ENCODE assay signal across 21 cellular contexts in genomic region chr17:55219939-55220338, GRCh38. TPM values are rescaled to one million over a fixed set of nuclear protein-coding genes. Genes with fewer than 3 reads are reported as not detected.
"Had no signal": no experiment of that assay in that cellular context is flagged by ENCODE, and none has a peak within 500 bp of the region (broad histone marks: within the 10 kb centered on the region; RNA-seq: fewer than 3 reads in every experiment).

No MANE protein-coding gene starts in this region.

- H3K4me3 ChIP-seq: adrenal gland, left lung, psoas muscle, upper lobe of left lung had no signal

- H3K36me3 ChIP-seq: adrenal gland, left lung, upper lobe of left lung had no signal

- H3K4me1 ChIP-seq: adrenal gland, psoas muscle had no signal

- DNase-seq: activated CD4-positive, alpha-beta memory T cell treated with anti-CD3 and anti-CD28 coated beads for 36 hours; activated CD4-positive, alpha-beta T cell treated with anti-CD3 and anti-CD28 coated beads for 36 hours; activated CD8-positive, alpha-beta memory T cell treated with anti-CD3 and anti-CD28 coated beads, Interleukin-2, amount 10 ng/mL, durations not matched to agents 7 days and 5 days; activated effector memory CD4-positive, alpha-beta T cell treated with Interleukin-2 at 50 U/mL for 16 hours; activated T-cell treated with anti-CD3 and anti-CD28 coated beads, Interleukin-2, amount 50 U/mL, for 24 hours; adrenal gland; central memory CD4-positive, alpha-beta T cell; effector CD8-positive, alpha-beta T cell; hippocampal formation; left lung; mammary epithelial cell; psoas muscle; T-helper 2 cell had no signal

- H3K4me1 Mint-ChIP-seq: activated CD4-positive, alpha-beta T cell treated with anti-CD3 and anti-CD28 coated beads for 36 hours; activated CD8-positive, alpha-beta memory T cell treated with anti-CD3 and anti-CD28 coated beads, Interleukin-2, amount 10 ng/mL, durations not matched to agents 7 days and 5 days; activated naive CD4-positive, alpha-beta T cell treated with anti-CD3 and anti-CD28 coated beads, Interleukin-2, amount 50 U/mL, for 24 hours; neural crest cell had no signal

- H3K27ac ChIP-seq: adrenal gland, left lung, psoas muscle, upper lobe of left lung had no signal

- H3K27me3 ChIP-seq: adrenal gland, left lung, upper lobe of left lung had no signal

- H3K9me3 ChIP-seq: adrenal gland, left lung, psoas muscle, upper lobe of left lung had no signal

- H3K36me3 Mint-ChIP-seq: activated CD4-positive, alpha-beta memory T cell treated with anti-CD3 and anti-CD28 coated beads for 36 hours; activated CD8-positive, alpha-beta memory T cell treated with anti-CD3 and anti-CD28 coated beads, Interleukin-2, amount 10 ng/mL, durations not matched to agents 7 days and 5 days; activated naive CD4-positive, alpha-beta T cell treated with anti-CD3 and anti-CD28 coated beads, Interleukin-2, amount 50 U/mL, for 24 hours had no signal

- ATAC-seq: activated CD4-positive, alpha-beta T cell treated with anti-CD3 and anti-CD28 coated beads for 36 hours; activated CD8-positive, alpha-beta memory T cell treated with anti-CD3 and anti-CD28 coated beads, Interleukin-2, amount 10 ng/mL, durations not matched to agents 7 days and 5 days; left lung; psoas muscle; sciatic nerve had no signal

- H3K9me3 Mint-ChIP-seq: activated CD4-positive, alpha-beta memory T cell treated with anti-CD3 and anti-CD28 coated beads for 36 hours; activated naive CD4-positive, alpha-beta T cell treated with anti-CD3 and anti-CD28 coated beads, Interleukin-2, amount 50 U/mL, for 24 hours; activated T-cell treated with anti-CD3 and anti-CD28 coated beads, Interleukin-2, amount 50 U/mL, for 24 hours; neural crest cell; stimulated activated naive CD8-positive, alpha-beta T cell treated with anti-CD3 and anti-CD28 coated beads, Interleukin-15, Interleukin-2, amounts not matched to agents 100 ng/mL and 50 ng/mL, for 24 hours had no signal

- H3K4me3 Mint-ChIP-seq: activated CD4-positive, alpha-beta memory T cell treated with anti-CD3 and anti-CD28 coated beads for 36 hours; activated CD4-positive, alpha-beta T cell treated with anti-CD3 and anti-CD28 coated beads for 36 hours; activated CD8-positive, alpha-beta memory T cell treated with anti-CD3 and anti-CD28 coated beads, Interleukin-2, amount 10 ng/mL, durations not matched to agents 7 days and 5 days; activated naive CD4-positive, alpha-beta T cell treated with anti-CD3 and anti-CD28 coated beads, Interleukin-2, amount 50 U/mL, for 24 hours; activated T-cell treated with anti-CD3 and anti-CD28 coated beads, Interleukin-2, amount 50 U/mL, for 24 hours; neural crest cell; stimulated activated naive CD8-positive, alpha-beta T cell treated with anti-CD3 and anti-CD28 coated beads, Interleukin-15, Interleukin-2, amounts not matched to agents 100 ng/mL and 50 ng/mL, for 24 hours had no signal

- FAIRE-seq: endothelial cell of umbilical vein, keratinocyte had no signal

- H3K27ac Mint-ChIP-seq: activated CD4-positive, alpha-beta memory T cell treated with anti-CD3 and anti-CD28 coated beads for 36 hours; activated CD4-positive, alpha-beta T cell treated with anti-CD3 and anti-CD28 coated beads for 36 hours; activated CD8-positive, alpha-beta memory T cell treated with anti-CD3 and anti-CD28 coated beads, Interleukin-2, amount 10 ng/mL, durations not matched to agents 7 days and 5 days; activated naive CD4-positive, alpha-beta T cell treated with anti-CD3 and anti-CD28 coated beads, Interleukin-2, amount 50 U/mL, for 24 hours; activated T-cell treated with anti-CD3 and anti-CD28 coated beads, Interleukin-2, amount 50 U/mL, for 24 hours; stimulated activated naive CD8-positive, alpha-beta T cell treated with anti-CD3 and anti-CD28 coated beads, Interleukin-15, Interleukin-2, amounts not matched to agents 100 ng/mL and 50 ng/mL, for 24 hours had no signal

RNA-seq across cellular contexts. Expression of gene HLF, which starts 44.8 kb away (rescaled TPM):
- total RNA-seq: endothelial cell of umbilical vein, glomerular endothelial cell, neural crest cell had no signal
- polyA plus RNA-seq: endothelial cell of umbilical vein had no signal
